13 cellular contexts compared by ENCODE assay signal in the genomic region with DNA sequence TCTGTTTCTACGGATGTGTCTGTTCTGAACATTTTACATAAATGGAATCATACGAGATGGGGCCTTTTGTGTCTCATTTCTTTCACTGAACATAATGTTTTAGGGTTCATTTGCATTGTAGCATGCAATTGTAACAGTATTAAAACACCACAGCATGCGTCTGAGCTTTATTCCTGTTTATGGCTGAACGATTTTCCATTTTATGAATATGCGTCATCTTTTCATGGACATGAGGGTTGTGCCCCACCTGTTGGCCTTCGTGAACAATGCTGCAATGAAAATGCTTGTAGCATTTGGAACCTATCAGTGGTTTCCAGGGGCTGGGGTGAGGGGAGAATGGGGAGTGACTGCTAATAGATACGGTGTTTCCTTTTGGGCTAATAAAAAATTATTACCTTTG. TPM values are rescaled to one million over a fixed set of nuclear protein-coding genes. Genes with fewer than 3 reads are reported as not detected.
DNase-seq lines count a peak whose midpoint lies in the region; ATAC-seq and TF ChIP-seq lines count a peak whose summit lies in the region.
"Had no signal": no experiment of that assay in that cellular context is flagged by ENCODE, and none has a peak within 500 bp of the region (broad histone marks: within the 10 kb centered on the region; RNA-seq: fewer than 3 reads in every experiment).

No MANE protein-coding gene starts in this region.

- ATAC-seq in left lobe of liver (peak; percentile 72), GM21528 (IDR thresholded peaks at IDR 0.05; ENCODE audit: low FRiP score, unreplicated experiment) (no peak)
- ATAC-seq: activated CD8-positive, alpha-beta T cell treated with anti-CD3 and anti-CD28 coated beads, Interleukin-2, amount 10 ng/mL, durations not matched to agents 7 days and 5 days had no signal

- H3K36me3 ChIP-seq in Caco-2 (ENCODE audit: control insufficient read depth, insufficient read depth, low read length), result no peaks in the 10 kb centered on the region
- H3K36me3 ChIP-seq: BLaER1 treated with 17β-estradiol and CSF1 and Interleukin-3, amounts not matched to agents 10 nM and 100 nM had no signal

- H3K4me1 Mint-ChIP-seq in Caco-2 (ENCODE audit: low read depth, unreplicated experiment) (no peaks in the 10 kb centered on the region), chondrocyte (ENCODE audit: low read depth) (no peaks in the 10 kb centered on the region)

- H3K9me3 Mint-ChIP-seq in Caco-2 (ENCODE audit: unreplicated experiment) (no peaks in the 10 kb centered on the region), chondrocyte (ENCODE audit: low read depth) (peaks cover 18% of the 10 kb centered on the region)

- H3K36me3 Mint-ChIP-seq in Caco-2 (ENCODE audit: insufficient read depth, unreplicated experiment) (no peaks in the 10 kb centered on the region), chondrocyte (ENCODE audit: low read depth) (no peaks in the 10 kb centered on the region)

- TF ChIP-seq CTCF in Caco-2 (IDR thresholded peaks at IDR 0.05; ENCODE audit: insufficient read depth in 1 of 2, low read depth in 1 of 2, low read length in 1 of 2, severe bottlenecking in 1 of 2, unreplicated experiment in 1 of 2) (peak; percentile 40 to 66), chondrocyte (IDR thresholded peaks at IDR 0.05) (no peak)

- no TSS peak for BruUV-seq in Caco-2 (replicated peaks; lab: Mats Ljungman, UMichigan)

- intact Hi-C loops in Caco-2 (cut with micrococcal nuclease; ENCODE audit: unreplicated experiment), result loop anchor here (1.0 to 5.0 kb wide), 2 partner anchors 181 to 232 kb away; no protein-coding TSS in a partner anchor

- H3K27ac Mint-ChIP-seq in Caco-2 (ENCODE audit: unreplicated experiment) (no peak overlapping the region), chondrocyte (ENCODE audit: unreplicated experiment) (no peak overlapping the region)
- H3K27ac Mint-ChIP-seq: activated CD8-positive, alpha-beta T cell treated with anti-CD3 and anti-CD28 coated beads, Interleukin-2, amount 10 ng/mL, durations not matched to agents 7 days and 5 days had no signal

- POLR2A ChIA-PET in Caco-2 (lab: Charles Lee), result no interaction called here

- H3K9me3 ChIP-seq in Caco-2, result no peaks in the 10 kb centered on the region
- H3K9me3 ChIP-seq: BLaER1 treated with 17β-estradiol and CSF1 and Interleukin-3, amounts not matched to agents 10 nM and 100 nM had no signal

- H3K4me3 Mint-ChIP-seq in Caco-2 (ENCODE audit: unreplicated experiment), result no peak overlapping the region
- no peak overlapping the region for H3K4me3 Mint-ChIP-seq in chondrocyte (ENCODE audit: unreplicated experiment)
- H3K4me3 Mint-ChIP-seq: activated CD8-positive, alpha-beta T cell treated with anti-CD3 and anti-CD28 coated beads, Interleukin-2, amount 10 ng/mL, durations not matched to agents 7 days and 5 days had no signal

- CTCF ChIA-PET in Caco-2 (lab: Charles Lee), result interaction anchor here (0.7 to 1.0 kb wide), 3 partner anchors 26 to 215 kb away, joined by 3 to 5 read pairs (median 4); no protein-coding TSS in a partner anchor

- H3K27me3 Mint-ChIP-seq in Caco-2 (ENCODE audit: insufficient read depth, unreplicated experiment) (peaks cover 7% of the 10 kb centered on the region), chondrocyte (ENCODE audit: low read depth) (no peaks in the 10 kb centered on the region)

- H3K4me3 ChIP-seq in Caco-2 (ENCODE audit: low read depth, low read length), result no peak overlapping the region
- H3K4me3 ChIP-seq: BLaER1 treated with 17β-estradiol and CSF1 and Interleukin-3, amounts not matched to agents 10 nM and 100 nM had no signal

- DNase-seq in Caco-2, result peak in 1 of 2 experiments; percentile 12
- peak; percentile 2 for DNase-seq in LHCN-M2 (ENCODE audit: low read depth)
- peak; percentile 10 for DNase-seq in SK-MEL-5 (ENCODE audit: low read depth, low spot score)
- no peak for DNase-seq in left lobe of liver (ENCODE audit: low spot score)
- DNase-seq in NCI-H748 treated with DMSO at 0.1 percent for 48 hours (lab: John Stamatoyannopoulos, UW), result no peak
- DNase-seq in NCI-H187 (lab: John Stamatoyannopoulos, UW), result no peak
- DNase-seq in chondrocyte (ENCODE audit: low spot score), result no peak
- DNase-seq: activated CD8-positive, alpha-beta T cell treated with anti-CD3 and anti-CD28 coated beads, Interleukin-2, amount 10 ng/mL, durations not matched to agents 7 days and 5 days; NCI-H1417 treated with DMSO at 0.1 percent for 48 hours had no signal

- 0 out of 2 replicates have a peak, but pooled peaks cover 4% of the 10 kb centered on the region for H3K4me1 ChIP-seq in Caco-2

- in situ Hi-C loops in SK-MEL-5 (cut with HindIII; ENCODE audit: low pct_unique_long_range_greater_than_20kb, low sequenced_read_pairs), result no loop called here

- H3K27me3 ChIP-seq in Caco-2 (replicated peaks; ENCODE audit: control insufficient read depth, insufficient read depth, low read length), result no peaks in the 10 kb centered on the region
- H3K27me3 ChIP-seq: BLaER1 treated with 17β-estradiol and CSF1 and Interleukin-3, amounts not matched to agents 10 nM and 100 nM had no signal

RNA-seq across cellular contexts. Expression of gene OR10H1, which starts 5.1 kb away (rescaled TPM):
- total RNA-seq in Caco-2 (2022) (not detected in 2 replicates), LHCN-M2 (2014; rRNA removed) (not detected in 2 replicates), left lobe of liver (not detected), chondrocyte (not detected in 3 replicates)
- not detected for polyA plus RNA-seq in LHCN-M2 (2012)
- total RNA-seq in SK-MEL-5 (2014; rRNA removed; shearing (Covaris generic)), result not detected in 2 replicates
- polyA plus RNA-seq in SK-MEL-5 (2015; cell fraction: cytosol; rRNA removed), result not detected in 2 replicates
- polyA plus RNA-seq in SK-MEL-5 (2015; cell fraction: nucleus; rRNA removed), result not detected in 2 replicates
- total RNA-seq: activated CD8-positive, alpha-beta T cell treated with anti-CD3 and anti-CD28 coated beads, Interleukin-2, amount 10 ng/mL, durations not matched to agents 7 days and 5 days had no signal

RNA-seq across cellular contexts. Expression of gene OR10H5, which starts 22.9 kb away (rescaled TPM):
- total RNA-seq in Caco-2 (2022), result not detected in 2 replicates
- not detected in 2 replicates for total RNA-seq in LHCN-M2 (2014; rRNA removed)
- not detected for polyA plus RNA-seq in LHCN-M2 (2012)
- not detected in 2 replicates for total RNA-seq in SK-MEL-5 (2014; rRNA removed; shearing (Covaris generic))
- not detected in 2 replicates for polyA plus RNA-seq in SK-MEL-5 (2015; cell fraction: cytosol; rRNA removed)
- not detected in 2 replicates for polyA plus RNA-seq in SK-MEL-5 (2015; cell fraction: nucleus; rRNA removed)
- total RNA-seq in left lobe of liver, result not detected
- total RNA-seq in chondrocyte, result not detected in 3 replicates
- total RNA-seq: activated CD8-positive, alpha-beta T cell treated with anti-CD3 and anti-CD28 coated beads, Interleukin-2, amount 10 ng/mL, durations not matched to agents 7 days and 5 days; lower leg skin had no signal
- polyA plus RNA-seq: esophagus had no signal

Comparison
In these comparisons a context has a peak if more than half of its experiments do, and no peak if none do; other contexts are left out.
1. DNase-seq: peak in LHCN-M2 (single experiment) and SK-MEL-5 (single experiment); none in left lobe of liver (single experiment), NCI-H748 treated with DMSO at 0.1 percent for 48 hours (single experiment), NCI-H187 (0 of 2) and chondrocyte (single experiment).